1 cellular context compared by ENCODE assay signal in the genomic region with DNA sequence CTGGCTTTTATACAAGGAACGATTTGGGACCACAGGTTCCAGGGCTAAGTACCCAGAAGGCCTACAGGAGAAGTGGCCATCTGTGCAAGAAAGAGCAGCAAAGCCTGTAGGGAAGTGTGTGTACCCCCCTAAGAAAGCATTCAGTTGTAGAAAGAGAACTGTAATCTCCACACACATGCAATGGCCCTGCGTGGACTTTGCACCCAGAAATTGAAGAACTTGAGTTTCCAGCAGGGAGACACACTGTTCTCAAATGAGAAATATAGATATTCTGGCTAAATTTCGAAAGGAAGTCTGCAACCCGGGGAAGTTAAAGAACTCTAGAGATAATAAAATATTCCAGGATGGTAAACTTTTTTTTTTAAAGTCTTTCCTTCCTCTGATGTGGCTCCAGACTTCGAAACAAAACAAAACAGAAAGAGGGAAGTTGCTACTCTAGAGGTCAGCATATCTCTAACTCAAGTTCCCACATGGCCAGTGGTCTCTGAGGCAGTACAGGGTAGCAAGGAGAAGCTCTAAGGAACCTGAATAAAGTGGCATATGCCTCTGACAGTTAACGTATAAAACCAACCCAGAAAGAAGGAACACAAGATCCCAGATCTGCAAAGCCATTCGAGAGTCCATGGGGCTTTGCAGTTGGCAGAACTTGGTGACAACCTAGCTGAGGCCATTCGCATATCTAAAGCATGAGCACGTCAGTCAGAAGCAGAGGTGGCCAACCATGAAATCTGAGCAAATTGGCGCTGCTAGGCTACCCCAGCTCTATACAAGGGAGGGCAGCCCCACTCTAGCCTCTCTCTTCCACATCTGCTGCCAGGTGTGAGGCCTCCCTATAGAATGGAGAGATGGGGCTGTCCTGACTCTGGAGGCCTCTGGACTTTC.
TF ChIP-seq lines count a peak whose summit lies in the region.

No MANE protein-coding gene starts in this region.

TF ChIP-seq in endothelial cell of umbilical vein, 7 proteins besides CTCF, POLR2A, EP300 and RAD21:
- TF ChIP-seq POLR2AphosphoS5 (IDR thresholded peaks at IDR 0.05; ENCODE audit: insufficient read depth, low read depth, low read length) (no peak), MYC (IDR thresholded peaks at IDR 0.05; ENCODE audit: low read depth, low read length) (no peak), MAX (IDR thresholded peaks at IDR 0.05; ENCODE audit: insufficient read depth, insufficient read length) (no peak), EZH2 (IDR thresholded peaks at IDR 0.05; ENCODE audit: borderline replicate concordance, low read depth, low read length, severe bottlenecking) (no peak)
